In genomic region chr1:236009857-236010256, GRCh38 we compare ENCODE assay signal across 13 cellular contexts. TPM values are rescaled to one million over a fixed set of nuclear protein-coding genes. Genes with fewer than 3 reads are reported as not detected.
DNase-seq lines count a peak whose midpoint lies in the region; ATAC-seq and TF ChIP-seq lines count a peak whose summit lies in the region.
"Had no signal": no experiment of that assay in that cellular context is flagged by ENCODE, and none has a peak within 500 bp of the region (broad histone marks: within the 10 kb centered on the region; RNA-seq: fewer than 3 reads in every experiment).

No MANE protein-coding gene starts in this region.

- H3K27ac ChIP-seq in rectal smooth muscle tissue (ENCODE audit: low read depth, low read length) (peak overlapping the region; percentile 3), mesendoderm (ENCODE audit: low read depth, low read length) (no peak overlapping the region)
- H3K27ac ChIP-seq: BLaER1 treated with 17β-estradiol and CSF1 and Interleukin-3, amounts not matched to agents 10 nM and 100 nM had no signal

- H3K79me2 ChIP-seq in mesendoderm (ENCODE audit: control insufficient read depth, insufficient read depth, low read length), result no peaks in the 10 kb centered on the region

- H2AK5ac ChIP-seq in mesendoderm (ENCODE audit: low read length), result no peak overlapping the region

- H3K27me3 ChIP-seq in rectal smooth muscle tissue (ENCODE audit: control insufficient read depth, insufficient read depth, low read length) (no peaks in the 10 kb centered on the region), mesendoderm (ENCODE audit: insufficient read depth, low read length, poor library complexity) (no peaks in the 10 kb centered on the region)
- H3K27me3 ChIP-seq: BLaER1 treated with 17β-estradiol and CSF1 and Interleukin-3, amounts not matched to agents 10 nM and 100 nM; right lobe of liver had no signal

- no peak overlapping the region for H2BK15ac ChIP-seq in mesendoderm (replicated peaks; ENCODE audit: low read depth)

- H3K36me3 ChIP-seq in rectal smooth muscle tissue (ENCODE audit: control insufficient read depth, insufficient read depth, low read length) (peaks cover 18% of the 10 kb centered on the region), mesendoderm (ENCODE audit: control insufficient read depth, insufficient read depth, low read length) (no peaks in the 10 kb centered on the region)
- H3K36me3 ChIP-seq: BLaER1 treated with 17β-estradiol and CSF1 and Interleukin-3, amounts not matched to agents 10 nM and 100 nM had no signal

- DNase-seq in AG10803 (ENCODE audit: low read depth) (peak; percentile 88), astrocyte of the spinal cord (ENCODE audit: low read depth, low spot score) (peak; percentile 91), glomerular endothelial cell (ENCODE audit: extremely low read depth, low read depth, low spot score) (peak; percentile 20), NCI-H1048 (lab: John Stamatoyannopoulos, UW) (no peak), mesendoderm (no peak)
- DNase-seq in activated naive CD4-positive, alpha-beta T cell (lab: John Stamatoyannopoulos, UW), result no peak
- DNase-seq: activated T-cell treated with anti-CD3 and anti-CD28 coated beads, Interleukin-2, amount 50 U/mL, for 4 hours; NCI-H1092; NK-92 treated with Interleukin-12 subunit alpha and Interleukin-12 subunit beta, amount 100 ng/mL, for 24 hours; right lobe of liver had no signal

- H3K18ac ChIP-seq in mesendoderm (ENCODE audit: low read length), result no peak overlapping the region

- ATAC-seq in HG03025 (IDR thresholded peaks at IDR 0.05; ENCODE audit: low FRiP score, unreplicated experiment), result no peak
- ATAC-seq: activated T-cell treated with anti-CD3 and anti-CD28 coated beads, Interleukin-2, amount 50 U/mL, for 4 hours had no signal

- H3K79me1 ChIP-seq in mesendoderm (ENCODE audit: low read length), result no peaks in the 10 kb centered on the region

- no peak overlapping the region for H4K8ac ChIP-seq in mesendoderm (ENCODE audit: low read depth, low read length)

- H2BK120ac ChIP-seq in mesendoderm (ENCODE audit: low read depth, low read length), result no peak overlapping the region

- no peak for TF ChIP-seq CTCF in AG10803 (conservative IDR thresholded peaks at IDR 0.05; ENCODE audit: low read length)
- TF ChIP-seq CTCF in astrocyte of the spinal cord (IDR thresholded peaks at IDR 0.05; ENCODE audit: low read depth, low read length), result no peak

- H3K9ac ChIP-seq in rectal smooth muscle tissue (ENCODE audit: low read length), result no peak overlapping the region
- H3K9ac ChIP-seq in mesendoderm (ENCODE audit: low read length), result no peak overlapping the region
- H3K9ac ChIP-seq: BLaER1 treated with 17β-estradiol and CSF1 and Interleukin-3, amounts not matched to agents 10 nM and 100 nM had no signal

- no peak overlapping the region for H3K56ac ChIP-seq in mesendoderm (ENCODE audit: low read length)

- in situ Hi-C loops in astrocyte of the spinal cord (cut with HindIII; ENCODE audit: low sequenced_read_pairs), result no loop called here

- H3K4me1 ChIP-seq in rectal smooth muscle tissue (ENCODE audit: control insufficient read depth, insufficient read depth, low read length) (peaks cover 5% of the 10 kb centered on the region), mesendoderm (ENCODE audit: control insufficient read depth, low read depth, low read length) (no peaks in the 10 kb centered on the region)

- no peak overlapping the region for H3K4me2 ChIP-seq in mesendoderm (ENCODE audit: low read length)
- H3K4me2 ChIP-seq: BLaER1 treated with 17β-estradiol and CSF1 and Interleukin-3, amounts not matched to agents 10 nM and 100 nM had no signal

- H4K5ac ChIP-seq in mesendoderm (ENCODE audit: low read length), result no peak overlapping the region

- no peak overlapping the region for H3K23ac ChIP-seq in mesendoderm (ENCODE audit: low read length)

- H2BK5ac ChIP-seq in mesendoderm (ENCODE audit: low read length), result no peak overlapping the region

- no peak overlapping the region for H3K4me3 ChIP-seq in AG10803 (ENCODE audit: low read length)
- H3K4me3 ChIP-seq in astrocyte of the spinal cord (ENCODE audit: low read depth, low read length), result no peak overlapping the region
- H3K4me3 ChIP-seq in rectal smooth muscle tissue (ENCODE audit: low read length), result no peak overlapping the region
- no peak overlapping the region for H3K4me3 ChIP-seq in mesendoderm (ENCODE audit: low read length)
- H3K4me3 ChIP-seq: BLaER1 treated with 17β-estradiol and CSF1 and Interleukin-3, amounts not matched to agents 10 nM and 100 nM; right lobe of liver had no signal

- no peak overlapping the region for H3K4ac ChIP-seq in mesendoderm (ENCODE audit: low read depth, low read length)

- no CpG with 5 or more reads among the region's 2 CpGs for WGBS in mesendoderm (ENCODE audit: extremely low coverage, insufficient coverage, low lambda C conversion rate)

RNA-seq across cellular contexts. Expression of gene NID1, which starts 55.0 kb away (rescaled TPM):
- 195 and 321 TPM in 2 replicates for total RNA-seq in glomerular endothelial cell
- 10.6 TPM for polyA plus RNA-seq in mesendoderm (2013, experiment 1 of 2)
- 10.4 TPM for polyA plus RNA-seq in mesendoderm (2013, experiment 2 of 2)

Comparison
In these comparisons a context has a peak if more than half of its experiments do, and no peak if none do; other contexts are left out.
1. DNase-seq: peak in AG10803 (single experiment), astrocyte of the spinal cord (single experiment) and glomerular endothelial cell (single experiment); none in activated naive CD4-positive, alpha-beta T cell (0 of 4), NCI-H1048 (single experiment) and mesendoderm (single experiment).